In genomic region chr17:28371245-28372202, GRCh38 we compare ENCODE assay signal across 8 cellular contexts. TPM values are rescaled to one million over a fixed set of nuclear protein-coding genes. Genes with fewer than 3 reads are reported as not detected.
DNase-seq lines count a peak whose midpoint lies in the region; ATAC-seq and TF ChIP-seq lines count a peak whose summit lies in the region.

Gene SARM1, plus strand, starts transcription at chr17:28371694. Its CDS starts 339 bp downstream, at chr17:28372033.

- no peaks in the 10 kb centered on the region for H3K9me3 Mint-ChIP-seq in activated T-helper 17 cell treated with anti-CD3 and anti-CD28 coated beads, Interleukin-2, amount 50 U/mL, for 72 hours
- H3K9me3 Mint-ChIP-seq in nephron progenitor cell, result no peaks in the 10 kb centered on the region

- peaks cover 32 to 47% (median 40%) of the 10 kb centered on the region in 10 experiments for H3K4me1 ChIP-seq in BLaER1 treated with 17β-estradiol and CSF1 and Interleukin-3, amounts not matched to agents 10 nM and 100 nM
- H3K4me1 ChIP-seq in Peyer's patch, result peaks cover 0 to 33% (median 3%) of the 10 kb centered on the region in 4 donors

- H3K9me3 ChIP-seq in BLaER1 treated with 17β-estradiol and CSF1 and Interleukin-3, amounts not matched to agents 10 nM and 100 nM (replicated peaks in 1 of 11), result no peaks in the 10 kb centered on the region
- no peaks in the 10 kb centered on the region for H3K9me3 ChIP-seq in Peyer's patch

- H3K4me3 ChIP-seq in BLaER1 treated with 17β-estradiol and CSF1 and Interleukin-3, amounts not matched to agents 10 nM and 100 nM, result peak within 1 kb of the TSS; percentile 63 to 79 (median 74)
- peak within 1 kb of the TSS; percentile 50 to 64 (median 58) for H3K4me3 ChIP-seq in Peyer's patch

- H3K27me3 ChIP-seq in BLaER1 treated with 17β-estradiol and CSF1 and Interleukin-3, amounts not matched to agents 10 nM and 100 nM, result no peaks in the 10 kb centered on the region; a peak in 1 of 22 replicates
- no peaks in the 10 kb centered on the region for H3K27me3 ChIP-seq in Peyer's patch

- H3K4me3 Mint-ChIP-seq in activated T-helper 17 cell treated with anti-CD3 and anti-CD28 coated beads, Interleukin-2, amount 50 U/mL, for 72 hours, result peak within 1 kb of the TSS; percentile 90
- H3K4me3 Mint-ChIP-seq in nephron progenitor cell, result peak within 1 kb of the TSS; percentile 79

- H3K9ac ChIP-seq in BLaER1 treated with 17β-estradiol and CSF1 and Interleukin-3, amounts not matched to agents 10 nM and 100 nM, result peak within 1 kb of the TSS; percentile 69 to 89 (median 79)

- peaks cover 18 to 68% (median 39%) of the 10 kb centered on the region in 11 experiments; a peak in 19 of 22 replicates for H4K20me1 ChIP-seq in BLaER1 treated with 17β-estradiol and CSF1 and Interleukin-3, amounts not matched to agents 10 nM and 100 nM

- peak within 1 kb of the TSS; percentile 96 to 100 (median 98) for H3K4me2 ChIP-seq in BLaER1 treated with 17β-estradiol and CSF1 and Interleukin-3, amounts not matched to agents 10 nM and 100 nM

- no peaks in the 10 kb centered on the region for H3K27me3 Mint-ChIP-seq in activated T-helper 17 cell treated with anti-CD3 and anti-CD28 coated beads, Interleukin-2, amount 50 U/mL, for 72 hours
- peaks cover 39% of the 10 kb centered on the region for H3K27me3 Mint-ChIP-seq in nephron progenitor cell (ENCODE audit: low read depth, poor library complexity)

- peak; percentile 81 for ATAC-seq in GM19351 (IDR thresholded peaks at IDR 0.05; ENCODE audit: unreplicated experiment)
- ATAC-seq in HG03565 (IDR thresholded peaks at IDR 0.05; ENCODE audit: unreplicated experiment), result peak; percentile 36
- peak; percentile 92 for ATAC-seq in activated T-helper 17 cell treated with anti-CD3 and anti-CD28 coated beads, Interleukin-2, amount 50 U/mL, for 72 hours (replicated peaks)

- peaks cover 26% of the 10 kb centered on the region for H3K36me3 Mint-ChIP-seq in activated T-helper 17 cell treated with anti-CD3 and anti-CD28 coated beads, Interleukin-2, amount 50 U/mL, for 72 hours (ENCODE audit: low read depth)
- H3K36me3 Mint-ChIP-seq in nephron progenitor cell (ENCODE audit: low read depth), result no peaks in the 10 kb centered on the region

- H3K27ac Mint-ChIP-seq in activated T-helper 17 cell treated with anti-CD3 and anti-CD28 coated beads, Interleukin-2, amount 50 U/mL, for 72 hours, result peak within 1 kb of the TSS; percentile 97
- H3K27ac Mint-ChIP-seq in nephron progenitor cell, result peak within 1 kb of the TSS; percentile 66

- H3K36me3 ChIP-seq in BLaER1 treated with 17β-estradiol and CSF1 and Interleukin-3, amounts not matched to agents 10 nM and 100 nM, result peaks cover 0 to 11% (median 0%) of the 10 kb centered on the region in 11 experiments; a peak in 4 of 22 replicates
- no peaks in the 10 kb centered on the region for H3K36me3 ChIP-seq in Peyer's patch

- peak within 1 kb of the TSS in 9 of 11 experiments; percentile 50 to 83 (median 75); a peak in 20 of 22 replicates for H3K27ac ChIP-seq in BLaER1 treated with 17β-estradiol and CSF1 and Interleukin-3, amounts not matched to agents 10 nM and 100 nM
- peak within 1 kb of the TSS; percentile 25 to 78 (median 68) for H3K27ac ChIP-seq in Peyer's patch

- peaks cover 7% of the 10 kb centered on the region for H3K4me1 Mint-ChIP-seq in activated T-helper 17 cell treated with anti-CD3 and anti-CD28 coated beads, Interleukin-2, amount 50 U/mL, for 72 hours
- H3K4me1 Mint-ChIP-seq in nephron progenitor cell, result peaks cover 36% of the 10 kb centered on the region

- TF ChIP-seq CTCF in Peyer's patch (IDR thresholded peaks at IDR 0.05) (no peak), nephron progenitor cell (IDR thresholded peaks at IDR 0.05) (no peak)

- DNase-seq in Peyer's patch (peak; percentile 73 to 93 (median 91)), fibroblast of the conjunctiva (ENCODE audit: low read depth) (peak; percentile 81), nephron progenitor cell (peak; percentile 98)
- peak; percentile 85 for DNase-seq in stimulated activated naive CD4-positive, alpha-beta T cell treated with Interleukin-2 at 50 U/mL for 16 hours (lab: John Stamatoyannopoulos, UW)

- TF ChIP-seq POLR2A in Peyer's patch (IDR thresholded peaks at IDR 0.05), result no peak

RNA-seq across cellular contexts. Expression of gene SARM1, which starts in this region (rescaled TPM):
- 10 to 100 TPM; 12.8 to 37.6 (median 24.6) TPM for total RNA-seq in Peyer's patch
- total RNA-seq in activated T-helper 17 cell treated with anti-CD3 and anti-CD28 coated beads, Interleukin-2, amount 50 U/mL, for 72 hours, result 10 to 100 TPM; 30.1 to 33.7 TPM

Comparison
In these comparisons a context has a peak if more than half of its experiments do, and no peak if none do; other contexts are left out.
1. Peak in every context shown above with its lines: DNase-seq, ATAC-seq, H3K4me3 ChIP-seq and H3K27ac ChIP-seq.
2. ATAC-seq: peak in every context shown above with its lines; median percentile 92 in activated T-helper 17 cell treated with anti-CD3 and anti-CD28 coated beads, Interleukin-2, amount 50 U/mL, for 72 hours; 81 in GM19351; 36 in HG03565.